ENCODE assay signal across 2 cellular contexts in the genomic region with DNA sequence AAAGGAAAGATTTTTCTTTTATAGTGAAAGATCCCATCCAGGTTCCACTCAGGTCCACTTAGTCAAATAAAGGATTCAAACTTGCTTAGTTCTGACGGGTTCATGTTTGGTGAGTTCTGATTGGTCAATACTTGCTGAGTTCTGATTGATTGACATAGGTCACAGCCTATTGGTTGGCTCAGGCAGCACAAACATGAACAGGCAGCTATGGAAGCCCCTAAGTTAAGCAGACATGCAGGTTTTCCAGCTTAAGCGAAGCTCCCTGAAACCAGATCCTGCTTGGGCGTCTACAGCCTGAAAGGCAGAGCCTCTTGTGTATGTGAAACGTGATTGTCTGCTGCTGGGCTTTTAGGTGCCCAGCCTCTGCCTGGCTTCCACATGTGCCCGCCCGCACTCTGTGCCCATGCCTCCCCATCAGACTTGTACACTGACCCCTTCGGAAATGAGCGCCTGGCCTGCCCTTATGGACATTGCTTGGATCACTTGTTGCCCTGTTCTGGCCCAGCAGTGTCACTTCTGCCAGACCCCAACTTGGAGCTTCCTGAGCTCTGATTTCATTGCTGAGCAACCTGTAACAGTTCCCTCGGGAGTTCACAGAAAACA.
TF ChIP-seq lines count a peak whose summit lies in the region.

No MANE protein-coding gene starts in this region.

TF ChIP-seq in IMR-90, 13 proteins besides CTCF, POLR2A, EP300 and RAD21:
- TF ChIP-seq NFE2L2 (IDR thresholded peaks at IDR 0.05; ENCODE audit: low read depth, low read length) (no peak), RCOR1 (IDR thresholded peaks at IDR 0.05; ENCODE audit: insufficient replicate concordance, low read length) (no peak), MXI1 (IDR thresholded peaks at IDR 0.05; ENCODE audit: borderline replicate concordance, low read depth, low read length) (no peak), RFX5 (IDR thresholded peaks at IDR 0.05; ENCODE audit: low read depth, low read length) (no peak), MAFK (IDR thresholded peaks at IDR 0.05; ENCODE audit: low read depth, low read length) (no peak), CHD1 (IDR thresholded peaks at IDR 0.05; ENCODE audit: low read depth, low read length) (no peak), SMC3 (IDR thresholded peaks at IDR 0.05; ENCODE audit: low read depth, low read length) (no peak), BHLHE40 (IDR thresholded peaks at IDR 0.05; ENCODE audit: low read depth, low read length) (no peak), ELK1 (IDR thresholded peaks at IDR 0.05; ENCODE audit: borderline replicate concordance, low read depth, low read length) (no peak), CEBPB (IDR thresholded peaks at IDR 0.05; ENCODE audit: low read depth, low read length) (no peak), USF2 (IDR thresholded peaks at IDR 0.05; ENCODE audit: low read depth, low read length) (no peak), FOS (IDR thresholded peaks at IDR 0.05; ENCODE audit: low read depth, low read length) (no peak), MAZ (IDR thresholded peaks at IDR 0.05; ENCODE audit: borderline replicate concordance, low read depth, low read length) (no peak)
TF ChIP-seq in IMR-90: peak in this region for 0.

TF ChIP-seq in K562, 482 proteins besides CTCF, POLR2A, EP300 and RAD21:
- TF ChIP-seq KLF16 (IDR thresholded peaks at IDR 0.05): no peak
- TF ChIP-seq ZNF184 (CRISPR knock-in tag; IDR thresholded peaks at IDR 0.05): no peak
- TF ChIP-seq SP2 (IDR thresholded peaks at IDR 0.05; ENCODE audit: extremely low read depth, low read depth, low read length, poor library complexity, severe bottlenecking): peak; percentile 36
- no peak for TF ChIP-seq GTF2E2 (tag; IDR thresholded peaks at IDR 0.05)
- TF ChIP-seq, protein P1, sequence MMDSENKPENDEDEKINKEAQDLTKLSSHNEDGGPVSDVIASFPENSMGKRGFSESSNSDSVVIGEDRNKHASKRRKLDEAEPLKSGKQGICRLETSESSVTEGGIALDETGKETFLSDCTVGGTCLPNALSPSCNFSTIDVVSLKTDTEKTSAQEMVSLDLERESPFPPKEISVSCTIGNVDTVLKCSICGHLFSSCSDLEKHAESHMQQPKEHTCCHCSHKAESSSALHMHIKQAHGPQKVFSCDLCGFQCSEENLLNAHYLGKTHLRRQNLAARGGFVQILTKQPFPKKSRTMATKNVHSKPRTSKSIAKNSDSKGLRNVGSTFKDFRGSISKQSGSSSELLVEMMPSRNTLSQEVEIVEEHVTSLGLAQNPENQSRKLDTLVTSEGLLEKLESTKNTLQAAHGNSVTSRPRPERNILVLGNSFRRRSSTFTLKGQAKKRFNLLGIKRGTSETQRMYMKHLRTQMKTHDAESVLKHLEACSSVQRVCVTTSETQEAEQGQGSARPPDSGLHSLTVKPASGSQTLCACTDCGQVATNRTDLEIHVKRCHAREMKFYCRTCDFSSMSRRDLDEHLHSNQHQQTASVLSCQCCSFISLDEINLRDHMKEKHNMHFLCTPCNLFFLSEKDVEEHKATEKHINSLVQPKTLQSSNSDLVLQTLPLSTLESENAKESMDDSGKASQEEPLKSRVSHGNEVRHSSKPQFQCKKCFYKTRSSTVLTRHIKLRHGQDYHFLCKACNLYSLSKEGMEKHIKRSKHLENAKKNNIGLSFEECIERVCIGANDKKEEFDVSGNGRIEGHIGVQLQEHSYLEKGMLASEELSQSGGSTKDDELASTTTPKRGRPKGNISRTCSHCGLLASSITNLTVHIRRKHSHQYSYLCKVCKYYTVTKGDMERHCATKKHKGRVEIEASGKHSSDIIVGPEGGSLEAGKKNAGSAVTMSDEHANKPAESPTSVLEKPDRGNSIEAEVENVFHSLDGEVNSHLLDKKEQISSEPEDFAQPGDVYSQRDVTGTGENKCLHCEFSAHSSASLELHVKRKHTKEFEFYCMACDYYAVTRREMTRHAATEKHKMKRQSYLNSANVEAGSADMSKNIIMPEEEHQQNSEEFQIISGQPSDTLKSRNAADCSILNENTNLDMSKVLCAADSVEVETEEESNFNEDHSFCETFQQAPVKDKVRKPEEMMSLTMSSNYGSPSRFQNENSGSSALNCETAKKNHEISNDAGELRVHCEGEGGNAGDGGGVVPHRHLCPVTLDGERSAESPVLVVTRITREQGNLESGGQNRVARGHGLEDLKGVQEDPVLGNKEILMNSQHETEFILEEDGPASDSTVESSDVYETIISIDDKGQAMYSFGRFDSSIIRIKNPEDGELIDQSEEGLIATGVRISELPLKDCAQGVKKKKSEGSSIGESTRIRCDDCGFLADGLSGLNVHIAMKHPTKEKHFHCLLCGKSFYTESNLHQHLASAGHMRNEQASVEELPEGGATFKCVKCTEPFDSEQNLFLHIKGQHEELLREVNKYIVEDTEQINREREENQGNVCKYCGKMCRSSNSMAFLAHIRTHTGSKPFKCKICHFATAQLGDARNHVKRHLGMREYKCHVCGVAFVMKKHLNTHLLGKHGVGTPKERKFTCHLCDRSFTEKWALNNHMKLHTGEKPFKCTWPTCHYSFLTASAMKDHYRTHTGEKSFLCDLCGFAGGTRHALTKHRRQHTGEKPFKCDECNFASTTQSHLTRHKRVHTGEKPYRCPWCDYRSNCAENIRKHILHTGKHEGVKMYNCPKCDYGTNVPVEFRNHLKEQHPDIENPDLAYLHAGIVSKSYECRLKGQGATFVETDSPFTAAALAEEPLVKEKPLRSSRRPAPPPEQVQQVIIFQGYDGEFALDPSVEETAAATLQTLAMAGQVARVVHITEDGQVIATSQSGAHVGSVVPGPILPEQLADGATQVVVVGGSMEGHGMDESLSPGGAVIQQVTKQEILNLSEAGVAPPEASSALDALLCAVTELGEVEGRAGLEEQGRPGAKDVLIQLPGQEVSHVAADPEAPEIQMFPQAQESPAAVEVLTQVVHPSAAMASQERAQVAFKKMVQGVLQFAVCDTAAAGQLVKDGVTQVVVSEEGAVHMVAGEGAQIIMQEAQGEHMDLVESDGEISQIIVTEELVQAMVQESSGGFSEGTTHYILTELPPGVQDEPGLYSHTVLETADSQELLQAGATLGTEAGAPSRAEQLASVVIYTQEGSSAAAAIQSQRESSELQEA (IDR thresholded peaks at IDR 0.05; ENCODE audit: low read depth): no peak
- TF ChIP-seq CHD2 (IDR thresholded peaks at IDR 0.05; ENCODE audit: low read depth, low read length): peak; percentile 39; the same call in 1 of the 2 replicates
- no peak for TF ChIP-seq U2AF2 (optimal IDR thresholded peaks at IDR 0.05; ENCODE audit: low read depth, low read length)
- TF ChIP-seq ASH1L (IDR thresholded peaks at IDR 0.05; ENCODE audit: borderline replicate concordance, low read depth, partially characterized antibody): peak; percentile 64
- TF ChIP-seq ATF1 (CRISPR knock-in tag; IDR thresholded peaks at IDR 0.05): no peak
- TF ChIP-seq ATF1 (tag; IDR thresholded peaks at IDR 0.05): no peak
- peak; percentile 67 for TF ChIP-seq PBX2 (CRISPR knock-in tag; IDR thresholded peaks at IDR 0.05; ENCODE audit: low read depth)
- peak; percentile 89 for TF ChIP-seq PBX2 (tag; conservative IDR thresholded peaks at IDR 0.05; ENCODE audit: low read depth)
- TF ChIP-seq ERF (CRISPR knock-in tag; IDR thresholded peaks at IDR 0.05): no peak
- no peak for TF ChIP-seq SAP30 (IDR thresholded peaks at IDR 0.05; ENCODE audit: borderline replicate concordance, insufficient read depth, low read depth, low read length, poor library complexity, severe bottlenecking)
- TF ChIP-seq PKNOX1 (IDR thresholded peaks at IDR 0.05): peak; percentile 98
- TF ChIP-seq FOS (IDR thresholded peaks at IDR 0.05; ENCODE audit: extremely low read depth, insufficient read length): peak; percentile 80
- TF ChIP-seq NFYB (IDR thresholded peaks at IDR 0.05; ENCODE audit: extremely low read depth, insufficient read length): peak; percentile 95
- TF ChIP-seq IRF1 (CRISPR knock-in tag; IDR thresholded peaks at IDR 0.05; ENCODE audit: borderline replicate concordance): no peak
- TF ChIP-seq RBM25 (IDR thresholded peaks at IDR 0.05; ENCODE audit: low read depth, low read length, severe bottlenecking): peak; percentile 82
- TF ChIP-seq SIRT6 (IDR thresholded peaks at IDR 0.05; ENCODE audit: low read depth, low read length): no peak
